In the genomic region with DNA sequence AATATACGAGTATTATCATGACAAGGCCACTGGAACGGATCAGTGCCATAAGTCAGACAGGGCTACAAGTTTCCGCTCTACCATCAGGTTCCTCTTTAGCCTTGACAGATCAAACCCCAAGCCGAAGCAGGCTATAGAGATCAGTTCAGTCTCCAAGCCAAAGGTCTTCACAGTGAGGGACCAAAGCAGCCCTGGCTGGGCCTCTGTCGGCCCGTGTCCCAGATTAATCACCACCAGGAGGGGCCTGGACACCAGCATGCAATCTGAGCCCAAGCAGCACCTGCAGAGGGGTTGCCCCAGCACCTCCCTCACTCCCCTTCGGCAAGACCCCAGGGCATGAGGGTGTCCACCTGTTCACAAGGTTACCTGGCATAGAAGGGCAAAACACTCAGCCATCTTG, we compare ENCODE assay signal across 30 cellular contexts. TPM values are rescaled to one million over a fixed set of nuclear protein-coding genes. Genes with fewer than 3 reads are reported as not detected.
DNase-seq lines count a peak whose midpoint lies in the region; ATAC-seq, FAIRE-seq and TF ChIP-seq lines count a peak whose summit lies in the region.
"Had no signal": no experiment of that assay in that cellular context is flagged by ENCODE, and none has a peak within 500 bp of the region (broad histone marks: within the 10 kb centered on the region; RNA-seq: fewer than 3 reads in every experiment).

No MANE protein-coding gene starts in this region.

- no peak for ATAC-seq in activated T-helper 17 cell treated with anti-CD3 and anti-CD28 coated beads, Interleukin-2, amount 50 U/mL, for 72 hours (replicated peaks)
- ATAC-seq in GM21619 (IDR thresholded peaks at IDR 0.05; ENCODE audit: unreplicated experiment) (no peak), HepG2 (no peak)
- ATAC-seq in stimulated activated naive CD8-positive, alpha-beta T cell treated with anti-CD3 and anti-CD28 coated beads, Interleukin-15, amount 100 ng/mL, for 72 hours = no peak
- ATAC-seq: GM12878 had no signal

- no peaks in the 10 kb centered on the region for H3K9me3 ChIP-seq in vagina
- H3K9me3 ChIP-seq in ascending aorta = no peaks in the 10 kb centered on the region
- no peaks in the 10 kb centered on the region for H3K9me3 ChIP-seq in HepG2 (ENCODE audit: low read length)
- H3K9me3 ChIP-seq: BE2C, BLaER1 had no signal

- BruUV-seq in HepG2 (replicated peaks; lab: Mats Ljungman, UMichigan) = no TSS peak

- TF ChIP-seq RAD21 in HepG2 (CRISPR knock-in tag; IDR thresholded peaks at IDR 0.05) = no peak

- no peak for FAIRE-seq in HepG2 (lab: Jason Lieb, UNC)
- FAIRE-seq: A204.1, GM12878, GM12892, GM18507, GM19239 had no signal

- H2AFZ ChIP-seq in HepG2 (ENCODE audit: low read length) = no peak overlapping the region

- CTCF ChIA-PET in HepG2 (lab: Yijun Ruan, JAX; ENCODE audit: low intra/inter-chr PET ratio, low total read pairs) = no interaction called here

- H3K9ac ChIP-seq in HepG2 (ENCODE audit: insufficient read depth, low read depth, low read length) = no peak overlapping the region
- H3K9ac ChIP-seq: BLaER1 had no signal

- DNase-seq in left kidney (ENCODE audit: low read depth, low spot score) (peak; percentile 83), osteocyte (ENCODE audit: extremely low spot score, unreplicated experiment) (peak; percentile 54), vagina (ENCODE audit: extremely low spot score in 2 of 2) (peak; percentile 25 to 79), ascending aorta (ENCODE audit: low spot score in 2 of 2) (no peak), HepG2 (ENCODE audit: low spot score) (no peak)
- DNase-seq in stimulated activated naive CD8-positive, alpha-beta T cell treated with anti-CD3 and anti-CD28 coated beads, Interleukin-15, amount 100 ng/mL, for 72 hours = no peak
- DNase-seq: 8988T; ACHN; BE2C; C1 segment of cervical spinal cord; CD4-positive, alpha-beta memory T cell; CD4-positive, CD25-positive, alpha-beta regulatory T cell; CD8-positive, alpha-beta memory T cell; COR-L47; DMS 273 treated with DMSO at 0.1 percent for 48 hours; DMS153; DMS53; DMS79; DND-41; EL; GDM1 had no signal

- no peaks in the 10 kb centered on the region for H3K79me2 ChIP-seq in HepG2 (ENCODE audit: insufficient read depth, low read length)

- WGBS in HepG2 (ENCODE audit: low lambda C conversion rate) = 96% methylated on average over 4 of the region's 7 CpGs

- H3K27me3 ChIP-seq in vagina (no peaks in the 10 kb centered on the region), ascending aorta (no peaks in the 10 kb centered on the region), HepG2 (ENCODE audit: control insufficient read depth in 1 of 2, insufficient read depth in 2 of 2, low read length in 2 of 2) (peaks cover 0 to 1% of the 10 kb centered on the region in 2 experiments; a peak in 1 of 5 replicates)
- H3K27me3 ChIP-seq: BE2C, BLaER1 had no signal

- H3K36me3 ChIP-seq in vagina = peaks cover 0 to 36% of the 10 kb centered on the region in 2 donors
- H3K36me3 ChIP-seq in ascending aorta = peaks cover 33 to 83% of the 10 kb centered on the region in 2 donors
- H3K36me3 ChIP-seq in HepG2 (replicated peaks in 1 of 2; ENCODE audit: control insufficient read depth in 1 of 2, insufficient read depth in 2 of 2, low read length in 2 of 2) = peaks cover 8 to 49% of the 10 kb centered on the region in 2 experiments; a peak in 4 of 5 replicates
- H3K36me3 ChIP-seq: BE2C had no signal

- TF ChIP-seq CTCF in osteocyte (IDR thresholded peaks at IDR 0.05) (no peak), vagina (IDR thresholded peaks at IDR 0.05) (no peak), ascending aorta (IDR thresholded peaks at IDR 0.05) (no peak), HepG2 (CRISPR knock-in tag; IDR thresholded peaks at IDR 0.05) (no peak)

- POLR2A ChIA-PET in HepG2 (lab: Yijun Ruan, JAX) = no interaction called here

- in situ Hi-C loops in HepG2 (cut with HindIII; ENCODE audit: extremely low pct_ligation_motif_present, low pct_unique_long_range_greater_than_20kb) = no loop called here

- H3K9me3 Mint-ChIP-seq in activated T-helper 17 cell treated with anti-CD3 and anti-CD28 coated beads, Interleukin-2, amount 50 U/mL, for 72 hours = no peaks in the 10 kb centered on the region
- no peaks in the 10 kb centered on the region for H3K9me3 Mint-ChIP-seq in osteocyte (ENCODE audit: unreplicated experiment)
- no peaks in the 10 kb centered on the region for H3K9me3 Mint-ChIP-seq in stimulated activated naive CD8-positive, alpha-beta T cell treated with anti-CD3 and anti-CD28 coated beads, Interleukin-15, amount 100 ng/mL, for 72 hours
- H3K9me3 Mint-ChIP-seq: CD14-positive monocyte; CD4-positive, alpha-beta memory T cell; CD4-positive, CD25-positive, alpha-beta regulatory T cell; CD8-positive, alpha-beta memory T cell had no signal

- H3K4me3 Mint-ChIP-seq in activated T-helper 17 cell treated with anti-CD3 and anti-CD28 coated beads, Interleukin-2, amount 50 U/mL, for 72 hours = no peak overlapping the region
- no peak overlapping the region for H3K4me3 Mint-ChIP-seq in osteocyte (ENCODE audit: unreplicated experiment)
- no peak overlapping the region for H3K4me3 Mint-ChIP-seq in stimulated activated naive CD8-positive, alpha-beta T cell treated with anti-CD3 and anti-CD28 coated beads, Interleukin-15, amount 100 ng/mL, for 72 hours
- H3K4me3 Mint-ChIP-seq: CD14-positive monocyte; CD4-positive, alpha-beta memory T cell; CD4-positive, CD25-positive, alpha-beta regulatory T cell; CD8-positive, alpha-beta memory T cell had no signal

- H4K20me1 ChIP-seq in HepG2 (ENCODE audit: insufficient read depth, low read length) = no peaks in the 10 kb centered on the region

- no peaks in the 10 kb centered on the region for H3K27me3 Mint-ChIP-seq in activated T-helper 17 cell treated with anti-CD3 and anti-CD28 coated beads, Interleukin-2, amount 50 U/mL, for 72 hours
- no peaks in the 10 kb centered on the region for H3K27me3 Mint-ChIP-seq in osteocyte (ENCODE audit: unreplicated experiment)
- no peaks in the 10 kb centered on the region for H3K27me3 Mint-ChIP-seq in stimulated activated naive CD8-positive, alpha-beta T cell treated with anti-CD3 and anti-CD28 coated beads, Interleukin-15, amount 100 ng/mL, for 72 hours
- H3K27me3 Mint-ChIP-seq: CD4-positive, alpha-beta memory T cell; CD4-positive, CD25-positive, alpha-beta regulatory T cell; CD8-positive, alpha-beta memory T cell had no signal

- no peak for TF ChIP-seq EP300 in HepG2 (IDR thresholded peaks at IDR 0.05; ENCODE audit: low read depth in 2 of 2, low read length in 2 of 2)
- no peak for TF ChIP-seq EP300 in HepG2 (CRISPR knock-in tag; IDR thresholded peaks at IDR 0.05; ENCODE audit: borderline replicate concordance)

- H3K36me3 Mint-ChIP-seq in activated T-helper 17 cell treated with anti-CD3 and anti-CD28 coated beads, Interleukin-2, amount 50 U/mL, for 72 hours (ENCODE audit: low read depth) = peaks cover 91% of the 10 kb centered on the region
- H3K36me3 Mint-ChIP-seq in osteocyte (ENCODE audit: unreplicated experiment) = peaks cover 40% of the 10 kb centered on the region

- no peak overlapping the region for H3K4me2 ChIP-seq in HepG2 (ENCODE audit: low read depth, low read length)
- H3K4me2 ChIP-seq: BLaER1 had no signal

- H3K4me1 Mint-ChIP-seq in activated T-helper 17 cell treated with anti-CD3 and anti-CD28 coated beads, Interleukin-2, amount 50 U/mL, for 72 hours = peaks cover 3% of the 10 kb centered on the region
- no peaks in the 10 kb centered on the region for H3K4me1 Mint-ChIP-seq in osteocyte (ENCODE audit: unreplicated experiment)
- no peaks in the 10 kb centered on the region for H3K4me1 Mint-ChIP-seq in stimulated activated naive CD8-positive, alpha-beta T cell treated with anti-CD3 and anti-CD28 coated beads, Interleukin-15, amount 100 ng/mL, for 72 hours
- H3K4me1 Mint-ChIP-seq: CD14-positive monocyte had no signal

- intact Hi-C loops in vagina (cut with DNase I) = no loop called here
- intact Hi-C loops in ascending aorta (cut with DNase I) = no loop called here
- intact Hi-C loops in HepG2 (cut with micrococcal nuclease; ENCODE audit: unreplicated experiment) = no loop called here

- TF ChIP-seq POLR2A in vagina (IDR thresholded peaks at IDR 0.05) = no peak
- no peak for TF ChIP-seq POLR2A in HepG2 (IDR thresholded peaks at IDR 0.05; ENCODE audit: insufficient read depth in 1 of 2, low read depth in 2 of 2, low read length in 2 of 2)

- H3K4me3 ChIP-seq in vagina (no peak overlapping the region), ascending aorta (no peak overlapping the region), HepG2 (replicated peaks in 1 of 3; ENCODE audit: insufficient read depth in 1 of 3, low read depth in 2 of 3, low read length in 3 of 3) (no peak overlapping the region)
- H3K4me3 ChIP-seq: BLaER1, GM12878 had no signal

- no peak overlapping the region for H3K27ac ChIP-seq in vagina
- H3K27ac ChIP-seq in ascending aorta = no peak overlapping the region
- H3K27ac ChIP-seq in HepG2 (ENCODE audit: extremely low read length, insufficient read depth, low read length) = no peak overlapping the region
- H3K27ac ChIP-seq: BLaER1 had no signal

- H3K27ac Mint-ChIP-seq in activated T-helper 17 cell treated with anti-CD3 and anti-CD28 coated beads, Interleukin-2, amount 50 U/mL, for 72 hours = peak overlapping the region; percentile 58
- no peak overlapping the region for H3K27ac Mint-ChIP-seq in osteocyte (ENCODE audit: unreplicated experiment)
- H3K27ac Mint-ChIP-seq in stimulated activated naive CD8-positive, alpha-beta T cell treated with anti-CD3 and anti-CD28 coated beads, Interleukin-15, amount 100 ng/mL, for 72 hours = no peak overlapping the region
- H3K27ac Mint-ChIP-seq: CD4-positive, CD25-positive, alpha-beta regulatory T cell had no signal

- no peaks in the 10 kb centered on the region for H3K4me1 ChIP-seq in vagina
- H3K4me1 ChIP-seq in ascending aorta = no peaks in the 10 kb centered on the region
- no peaks in the 10 kb centered on the region for H3K4me1 ChIP-seq in HepG2 (ENCODE audit: insufficient read depth, low read length)
- H3K4me1 ChIP-seq: BE2C, BLaER1 had no signal

RNA-seq across cellular contexts. Expression of a gene that starts 36.1 kb away (rescaled TPM):
- total RNA-seq in activated T-helper 17 cell treated with anti-CD3 and anti-CD28 coated beads, Interleukin-2, amount 50 U/mL, for 72 hours = 10 to 100 TPM; 37.1 to 41.6 TPM
- total RNA-seq in osteocyte = 44.6 and 51.5 TPM in 2 replicates
- total RNA-seq in vagina = 49.6 TPM
- total RNA-seq in ascending aorta = 21.3 TPM
- 15.0 and 23.5 TPM in 2 replicates for total RNA-seq in HepG2 (2016; rRNA removed; fragmentation: Illumina TruSeq; extraction: Trizol)
- total RNA-seq in HepG2 (2016; cell fraction: cytosol; rRNA removed; fragmentation: Illumina TruSeq; extraction: Trizol; ENCODE audit: low read depth) = 95.9 and 111 TPM in 2 replicates
- total RNA-seq in HepG2 (2016; cell fraction: insoluble cytoplasmic fraction; rRNA removed; fragmentation: Illumina TruSeq; extraction: Trizol) = 13.0 and 28.6 TPM in 2 replicates
- 47.9 and 51.4 TPM in 2 replicates for total RNA-seq in HepG2 (2016; cell fraction: membrane; rRNA removed; fragmentation: Illumina TruSeq; extraction: Trizol)
- total RNA-seq in HepG2 (2016; cell fraction: nucleus; rRNA removed; fragmentation: Illumina TruSeq; extraction: Trizol) = 18.2 and 18.7 TPM in 2 replicates
- 33.6 and 33.7 TPM in 2 replicates for polyA plus RNA-seq in HepG2 (2011; rRNA removed)
- 27.2 and 39.3 TPM in 2 replicates for polyA plus RNA-seq in HepG2 (2011; cell fraction: cytosol; rRNA removed)
- 25.6 and 28.0 TPM in 2 replicates for polyA plus RNA-seq in HepG2 (2011; cell fraction: nucleus; rRNA removed)
- 25.5 and 27.0 TPM in 2 replicates for polyA plus RNA-seq in HepG2 (2012)
- polyA plus RNA-seq in HepG2 (2016; cell fraction: cytosol; fragmentation: Illumina TruSeq; extraction: Trizol; ENCODE audit: low read depth) = 12.4 and 14.7 TPM in 2 replicates
- polyA plus RNA-seq in HepG2 (2016; cell fraction: insoluble cytoplasmic fraction; fragmentation: Illumina TruSeq; extraction: Trizol; ENCODE audit: low read depth) = 19.7 and 26.9 TPM in 2 replicates
- 24.1 and 30.0 TPM in 2 replicates for polyA plus RNA-seq in HepG2 (2016; cell fraction: membrane; fragmentation: Illumina TruSeq; extraction: Trizol; ENCODE audit: low read depth)
- 25.0 and 29.9 TPM in 2 replicates for polyA plus RNA-seq in HepG2 (2016; cell fraction: nucleus; fragmentation: Illumina TruSeq; extraction: Trizol; ENCODE audit: insufficient read depth, low read depth)
- 66.7 and 69.3 TPM in 2 replicates for polyA minus RNA-seq in HepG2 (2011; rRNA and poly(A)+ RNA removed; ENCODE audit: low replicate concordance)
- polyA minus RNA-seq in HepG2 (2011; cell fraction: cytosol; rRNA and poly(A)+ RNA removed) = 16.3 and 20.3 TPM in 2 replicates
- 23.6 and 29.8 TPM in 2 replicates for polyA minus RNA-seq in HepG2 (2011; cell fraction: nucleus; rRNA and poly(A)+ RNA removed)

Comparison
In these comparisons a context has a peak if more than half of its experiments do, and no peak if none do; other contexts are left out.
1. DNase-seq: peak in left kidney (single experiment), osteocyte (single experiment) and vagina (2 of 2); none in ascending aorta (0 of 2), stimulated activated naive CD8-positive, alpha-beta T cell treated with anti-CD3 and anti-CD28 coated beads, Interleukin-15, amount 100 ng/mL, for 72 hours (0 of 2) and HepG2 (single experiment).